ENCODE assay signal across 1 cellular context in genomic region chr19:10424011-10424637, GRCh38.
TF ChIP-seq lines count a peak whose summit lies in the region.

No MANE protein-coding gene starts in this region.

TF ChIP-seq in HepG2, 621 proteins besides CTCF, POLR2A, EP300 and RAD21 (continued from another document and continues in another):
- TF ChIP-seq RNF219 (CRISPR knock-in tag; IDR thresholded peaks at IDR 0.05) (no peak), ZNF331 (CRISPR knock-in tag; IDR thresholded peaks at IDR 0.05) (no peak; the same call in 1 of the 2 replicates), ZNF772 (CRISPR knock-in tag; IDR thresholded peaks at IDR 0.05) (peak; percentile 46; the same call in 1 of the 2 replicates), ZNF652 (CRISPR knock-in tag; IDR thresholded peaks at IDR 0.05; ENCODE audit: borderline replicate concordance, low read depth) (no peak), IRF2 (CRISPR knock-in tag; IDR thresholded peaks at IDR 0.05) (peak; percentile 68), NCOR1 (IDR thresholded peaks at IDR 0.05; ENCODE audit: borderline replicate concordance, low read length) (no peak), ZBTB33 (CRISPR knock-in tag; IDR thresholded peaks at IDR 0.05) (no peak), ZNF143 (CRISPR knock-in tag; IDR thresholded peaks at IDR 0.05) (no peak; the same call in 1 of the 2 replicates), AKNA (CRISPR knock-in tag; IDR thresholded peaks at IDR 0.05; ENCODE audit: borderline replicate concordance) (no peak), ZNF660 (CRISPR knock-in tag; IDR thresholded peaks at IDR 0.05; ENCODE audit: borderline replicate concordance, low read depth) (no peak), ZBTB38 (CRISPR knock-in tag; IDR thresholded peaks at IDR 0.05) (no peak), PAX8 (CRISPR knock-in tag; IDR thresholded peaks at IDR 0.05; ENCODE audit: borderline replicate concordance) (no peak), ZFP1 (CRISPR knock-in tag; IDR thresholded peaks at IDR 0.05) (no peak), FOXA1 (IDR thresholded peaks at IDR 0.05) (no peak), FOXA1 (CRISPR knock-in tag; IDR thresholded peaks at IDR 0.05) (no peak), BCL3 (CRISPR knock-in tag; IDR thresholded peaks at IDR 0.05) (no peak), ZNF496 (CRISPR knock-in tag; IDR thresholded peaks at IDR 0.05; ENCODE audit: insufficient replicate concordance) (no peak), NBN (conservative IDR thresholded peaks at IDR 0.05) (no peak), ZNF547 (CRISPR knock-in tag; IDR thresholded peaks at IDR 0.05) (no peak), ZSCAN25 (CRISPR knock-in tag; IDR thresholded peaks at IDR 0.05) (no peak), SIX4 (CRISPR knock-in tag; IDR thresholded peaks at IDR 0.05) (no peak), ZNF20 (CRISPR knock-in tag; IDR thresholded peaks at IDR 0.05) (no peak), DRAP1 (CRISPR knock-in tag; IDR thresholded peaks at IDR 0.05) (no peak), CBX2 (IDR thresholded peaks at IDR 0.05; ENCODE audit: low read depth, low read length) (no peak), CBX2 (CRISPR knock-in tag; IDR thresholded peaks at IDR 0.05; ENCODE audit: low read depth) (no peak), ZFP41 (CRISPR knock-in tag; IDR thresholded peaks at IDR 0.05; ENCODE audit: borderline replicate concordance) (no peak), TBX3 (IDR thresholded peaks at IDR 0.05; ENCODE audit: borderline replicate concordance) (no peak), ZBTB40 (IDR thresholded peaks at IDR 0.05) (no peak), ZBTB40 (CRISPR knock-in tag; IDR thresholded peaks at IDR 0.05) (no peak), ZNF383 (CRISPR knock-in tag; IDR thresholded peaks at IDR 0.05; ENCODE audit: borderline replicate concordance) (no peak), ZNF275 (CRISPR knock-in tag; IDR thresholded peaks at IDR 0.05; ENCODE audit: borderline replicate concordance) (no peak), ZNF501 (CRISPR knock-in tag; IDR thresholded peaks at IDR 0.05) (no peak; the same call in 1 of the 2 replicates), ZNF124 (CRISPR knock-in tag; IDR thresholded peaks at IDR 0.05) (no peak), ZBTB26 (CRISPR knock-in tag; IDR thresholded peaks at IDR 0.05; ENCODE audit: borderline replicate concordance) (no peak), MBNL3 (CRISPR knock-in tag; conservative IDR thresholded peaks at IDR 0.05) (no peak), SIX1 (CRISPR knock-in tag; IDR thresholded peaks at IDR 0.05; ENCODE audit: borderline replicate concordance) (no peak), ZNF333 (CRISPR knock-in tag; IDR thresholded peaks at IDR 0.05; ENCODE audit: borderline replicate concordance) (no peak), SALL1 (CRISPR knock-in tag; IDR thresholded peaks at IDR 0.05) (peak; percentile 55), ZNF562 (CRISPR knock-in tag; IDR thresholded peaks at IDR 0.05; ENCODE audit: borderline replicate concordance) (no peak), JUND (CRISPR knock-in tag; IDR thresholded peaks at IDR 0.05) (no peak), NR2F6 (IDR thresholded peaks at IDR 0.05) (no peak), NR2F6 (CRISPR knock-in tag; IDR thresholded peaks at IDR 0.05) (no peak)
